Comparison of ENCODE assay signal across 1 cellular context in the genomic region with DNA sequence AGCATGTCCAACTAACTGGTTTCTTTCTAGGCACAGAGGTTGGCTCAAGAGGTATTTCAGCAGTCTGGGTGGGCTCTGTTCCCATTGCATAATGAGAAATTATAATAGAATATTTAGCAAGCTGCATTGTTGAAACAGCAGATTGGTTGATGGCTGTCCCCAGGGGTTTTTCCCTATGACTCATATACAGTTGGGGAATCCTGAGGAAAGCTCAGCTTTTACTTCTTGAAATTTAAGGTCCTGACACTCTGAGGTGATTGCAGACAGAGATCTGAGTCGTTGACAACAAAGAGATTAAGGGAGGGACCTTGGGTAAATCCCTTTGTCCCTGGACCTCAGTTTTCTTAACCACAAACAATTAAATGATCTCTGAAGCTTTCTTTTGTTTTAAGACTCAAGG.
TF ChIP-seq lines count a peak whose summit lies in the region.

No MANE protein-coding gene starts in this region.

TF ChIP-seq in GM12878, 131 proteins besides CTCF, POLR2A, EP300 and RAD21 (continued from another document and continues in another):
- TF ChIP-seq, protein P1, sequence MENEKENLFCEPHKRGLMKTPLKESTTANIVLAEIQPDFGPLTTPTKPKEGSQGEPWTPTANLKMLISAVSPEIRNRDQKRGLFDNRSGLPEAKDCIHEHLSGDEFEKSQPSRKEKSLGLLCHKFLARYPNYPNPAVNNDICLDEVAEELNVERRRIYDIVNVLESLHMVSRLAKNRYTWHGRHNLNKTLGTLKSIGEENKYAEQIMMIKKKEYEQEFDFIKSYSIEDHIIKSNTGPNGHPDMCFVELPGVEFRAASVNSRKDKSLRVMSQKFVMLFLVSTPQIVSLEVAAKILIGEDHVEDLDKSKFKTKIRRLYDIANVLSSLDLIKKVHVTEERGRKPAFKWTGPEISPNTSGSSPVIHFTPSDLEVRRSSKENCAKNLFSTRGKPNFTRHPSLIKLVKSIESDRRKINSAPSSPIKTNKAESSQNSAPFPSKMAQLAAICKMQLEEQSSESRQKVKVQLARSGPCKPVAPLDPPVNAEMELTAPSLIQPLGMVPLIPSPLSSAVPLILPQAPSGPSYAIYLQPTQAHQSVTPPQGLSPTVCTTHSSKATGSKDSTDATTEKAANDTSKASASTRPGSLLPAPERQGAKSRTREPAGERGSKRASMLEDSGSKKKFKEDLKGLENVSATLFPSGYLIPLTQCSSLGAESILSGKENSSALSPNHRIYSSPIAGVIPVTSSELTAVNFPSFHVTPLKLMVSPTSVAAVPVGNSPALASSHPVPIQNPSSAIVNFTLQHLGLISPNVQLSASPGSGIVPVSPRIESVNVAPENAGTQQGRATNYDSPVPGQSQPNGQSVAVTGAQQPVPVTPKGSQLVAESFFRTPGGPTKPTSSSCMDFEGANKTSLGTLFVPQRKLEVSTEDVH (IDR thresholded peaks at IDR 0.05; ENCODE audit: low read depth, partially characterized antibody), result no peak
- TF ChIP-seq, protein P2, sequence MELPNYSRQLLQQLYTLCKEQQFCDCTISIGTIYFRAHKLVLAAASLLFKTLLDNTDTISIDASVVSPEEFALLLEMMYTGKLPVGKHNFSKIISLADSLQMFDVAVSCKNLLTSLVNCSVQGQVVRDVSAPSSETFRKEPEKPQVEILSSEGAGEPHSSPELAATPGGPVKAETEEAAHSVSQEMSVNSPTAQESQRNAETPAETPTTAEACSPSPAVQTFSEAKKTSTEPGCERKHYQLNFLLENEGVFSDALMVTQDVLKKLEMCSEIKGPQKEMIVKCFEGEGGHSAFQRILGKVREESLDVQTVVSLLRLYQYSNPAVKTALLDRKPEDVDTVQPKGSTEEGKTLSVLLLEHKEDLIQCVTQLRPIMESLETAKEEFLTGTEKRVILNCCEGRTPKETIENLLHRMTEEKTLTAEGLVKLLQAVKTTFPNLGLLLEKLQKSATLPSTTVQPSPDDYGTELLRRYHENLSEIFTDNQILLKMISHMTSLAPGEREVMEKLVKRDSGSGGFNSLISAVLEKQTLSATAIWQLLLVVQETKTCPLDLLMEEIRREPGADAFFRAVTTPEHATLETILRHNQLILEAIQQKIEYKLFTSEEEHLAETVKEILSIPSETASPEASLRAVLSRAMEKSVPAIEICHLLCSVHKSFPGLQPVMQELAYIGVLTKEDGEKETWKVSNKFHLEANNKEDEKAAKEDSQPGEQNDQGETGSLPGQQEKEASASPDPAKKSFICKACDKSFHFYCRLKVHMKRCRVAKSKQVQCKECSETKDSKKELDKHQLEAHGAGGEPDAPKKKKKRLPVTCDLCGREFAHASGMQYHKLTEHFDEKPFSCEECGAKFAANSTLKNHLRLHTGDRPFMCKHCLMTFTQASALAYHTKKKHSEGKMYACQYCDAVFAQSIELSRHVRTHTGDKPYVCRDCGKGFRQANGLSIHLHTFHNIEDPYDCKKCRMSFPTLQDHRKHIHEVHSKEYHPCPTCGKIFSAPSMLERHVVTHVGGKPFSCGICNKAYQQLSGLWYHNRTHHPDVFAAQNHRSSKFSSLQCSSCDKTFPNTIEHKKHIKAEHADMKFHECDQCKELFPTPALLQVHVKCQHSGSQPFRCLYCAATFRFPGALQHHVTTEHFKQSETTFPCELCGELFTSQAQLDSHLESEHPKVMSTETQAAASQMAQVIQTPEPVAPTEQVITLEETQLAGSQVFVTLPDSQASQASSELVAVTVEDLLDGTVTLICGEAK (IDR thresholded peaks at IDR 0.05; ENCODE audit: borderline replicate concordance), result no peak
- no peak for TF ChIP-seq TCF7 (IDR thresholded peaks at IDR 0.05; ENCODE audit: borderline replicate concordance)
- TF ChIP-seq FOXK2 (IDR thresholded peaks at IDR 0.05), result no peak
- no peak for TF ChIP-seq TCF3 (IDR thresholded peaks at IDR 0.05; ENCODE audit: borderline replicate concordance, insufficient read depth, low read depth, low read length)
- TF ChIP-seq RUNX3 (IDR thresholded peaks at IDR 0.05; ENCODE audit: low read length), result peak; percentile 62; the same call in 1 of the 2 replicates
- TF ChIP-seq, protein P3, sequence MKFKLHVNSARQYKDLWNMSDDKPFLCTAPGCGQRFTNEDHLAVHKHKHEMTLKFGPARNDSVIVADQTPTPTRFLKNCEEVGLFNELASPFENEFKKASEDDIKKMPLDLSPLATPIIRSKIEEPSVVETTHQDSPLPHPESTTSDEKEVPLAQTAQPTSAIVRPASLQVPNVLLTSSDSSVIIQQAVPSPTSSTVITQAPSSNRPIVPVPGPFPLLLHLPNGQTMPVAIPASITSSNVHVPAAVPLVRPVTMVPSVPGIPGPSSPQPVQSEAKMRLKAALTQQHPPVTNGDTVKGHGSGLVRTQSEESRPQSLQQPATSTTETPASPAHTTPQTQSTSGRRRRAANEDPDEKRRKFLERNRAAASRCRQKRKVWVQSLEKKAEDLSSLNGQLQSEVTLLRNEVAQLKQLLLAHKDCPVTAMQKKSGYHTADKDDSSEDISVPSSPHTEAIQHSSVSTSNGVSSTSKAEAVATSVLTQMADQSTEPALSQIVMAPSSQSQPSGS (IDR thresholded peaks at IDR 0.05; ENCODE audit: low read length), result peak; percentile 23; the same call in 1 of the 2 replicates
- TF ChIP-seq NBN (IDR thresholded peaks at IDR 0.05), result no peak
- TF ChIP-seq PRDM15 (CRISPR knock-in tag; IDR thresholded peaks at IDR 0.05), result no peak
- TF ChIP-seq CBFB (IDR thresholded peaks at IDR 0.05; ENCODE audit: low read depth), result no peak
- TF ChIP-seq BCLAF1 (IDR thresholded peaks at IDR 0.05), result no peak
- no peak for TF ChIP-seq TCF12 (IDR thresholded peaks at IDR 0.05; ENCODE audit: low read depth, low read length)
- TF ChIP-seq BRCA1 (IDR thresholded peaks at IDR 0.05; ENCODE audit: low read depth, low read length), result no peak
- no peak for TF ChIP-seq DPF2 (IDR thresholded peaks at IDR 0.05)
- no peak for TF ChIP-seq HDAC2 (IDR thresholded peaks at IDR 0.05)
- no peak for TF ChIP-seq CUX1 (IDR thresholded peaks at IDR 0.05; ENCODE audit: insufficient replicate concordance, low read depth, low read length)
- peak; percentile 48; the same call in 1 of the 2 replicates for TF ChIP-seq RELB (IDR thresholded peaks at IDR 0.05; ENCODE audit: low read depth)
- no peak for TF ChIP-seq ZNF207 (IDR thresholded peaks at IDR 0.05; ENCODE audit: borderline replicate concordance)
- no peak for TF ChIP-seq STAT1 (conservative IDR thresholded peaks at IDR 0.05)
- TF ChIP-seq CEBPB (IDR thresholded peaks at IDR 0.05; ENCODE audit: borderline replicate concordance in 1 of 2, low read depth in 2 of 2, low read length in 2 of 2), result no peak
- TF ChIP-seq NFXL1 (IDR thresholded peaks at IDR 0.05; ENCODE audit: borderline replicate concordance), result no peak
- no peak for TF ChIP-seq FOXM1 (IDR thresholded peaks at IDR 0.05; ENCODE audit: low read depth, low read length)
- TF ChIP-seq KAT2A (conservative IDR thresholded peaks at IDR 0.05; ENCODE audit: control insufficient read depth, low read depth, low read length), result no peak
